In genomic region chr5:116764941-116765340, GRCh38 we compare ENCODE assay signal across 1 cellular context.
TF ChIP-seq lines count a peak whose summit lies in the region.

No MANE protein-coding gene starts in this region.

TF ChIP-seq in GM12878, 131 proteins besides CTCF, POLR2A, EP300 and RAD21 (continued from another document):
- TF ChIP-seq, protein P1, sequence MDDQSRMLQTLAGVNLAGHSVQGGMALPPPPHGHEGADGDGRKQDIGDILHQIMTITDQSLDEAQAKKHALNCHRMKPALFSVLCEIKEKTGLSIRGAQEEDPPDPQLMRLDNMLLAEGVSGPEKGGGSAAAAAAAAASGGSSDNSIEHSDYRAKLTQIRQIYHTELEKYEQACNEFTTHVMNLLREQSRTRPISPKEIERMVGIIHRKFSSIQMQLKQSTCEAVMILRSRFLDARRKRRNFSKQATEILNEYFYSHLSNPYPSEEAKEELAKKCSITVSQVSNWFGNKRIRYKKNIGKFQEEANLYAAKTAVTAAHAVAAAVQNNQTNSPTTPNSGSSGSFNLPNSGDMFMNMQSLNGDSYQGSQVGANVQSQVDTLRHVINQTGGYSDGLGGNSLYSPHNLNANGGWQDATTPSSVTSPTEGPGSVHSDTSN (IDR thresholded peaks at IDR 0.05; ENCODE audit: insufficient replicate concordance, low read depth, low read length), result peak; percentile 49
- TF ChIP-seq, protein P2, sequence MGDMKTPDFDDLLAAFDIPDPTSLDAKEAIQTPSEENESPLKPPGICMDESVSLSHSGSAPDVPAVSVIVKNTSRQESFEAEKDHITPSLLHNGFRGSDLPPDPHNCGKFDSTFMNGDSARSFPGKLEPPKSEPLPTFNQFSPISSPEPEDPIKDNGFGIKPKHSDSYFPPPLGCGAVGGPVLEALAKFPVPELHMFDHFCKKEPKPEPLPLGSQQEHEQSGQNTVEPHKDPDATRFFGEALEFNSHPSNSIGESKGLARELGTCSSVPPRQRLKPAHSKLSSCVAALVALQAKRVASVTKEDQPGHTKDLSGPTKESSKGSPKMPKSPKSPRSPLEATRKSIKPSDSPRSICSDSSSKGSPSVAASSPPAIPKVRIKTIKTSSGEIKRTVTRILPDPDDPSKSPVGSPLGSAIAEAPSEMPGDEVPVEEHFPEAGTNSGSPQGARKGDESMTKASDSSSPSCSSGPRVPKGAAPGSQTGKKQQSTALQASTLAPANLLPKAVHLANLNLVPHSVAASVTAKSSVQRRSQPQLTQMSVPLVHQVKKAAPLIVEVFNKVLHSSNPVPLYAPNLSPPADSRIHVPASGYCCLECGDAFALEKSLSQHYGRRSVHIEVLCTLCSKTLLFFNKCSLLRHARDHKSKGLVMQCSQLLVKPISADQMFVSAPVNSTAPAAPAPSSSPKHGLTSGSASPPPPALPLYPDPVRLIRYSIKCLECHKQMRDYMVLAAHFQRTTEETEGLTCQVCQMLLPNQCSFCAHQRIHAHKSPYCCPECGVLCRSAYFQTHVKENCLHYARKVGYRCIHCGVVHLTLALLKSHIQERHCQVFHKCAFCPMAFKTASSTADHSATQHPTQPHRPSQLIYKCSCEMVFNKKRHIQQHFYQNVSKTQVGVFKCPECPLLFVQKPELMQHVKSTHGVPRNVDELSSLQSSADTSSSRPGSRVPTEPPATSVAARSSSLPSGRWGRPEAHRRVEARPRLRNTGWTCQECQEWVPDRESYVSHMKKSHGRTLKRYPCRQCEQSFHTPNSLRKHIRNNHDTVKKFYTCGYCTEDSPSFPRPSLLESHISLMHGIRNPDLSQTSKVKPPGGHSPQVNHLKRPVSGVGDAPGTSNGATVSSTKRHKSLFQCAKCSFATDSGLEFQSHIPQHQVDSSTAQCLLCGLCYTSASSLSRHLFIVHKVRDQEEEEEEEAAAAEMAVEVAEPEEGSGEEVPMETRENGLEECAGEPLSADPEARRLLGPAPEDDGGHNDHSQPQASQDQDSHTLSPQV (IDR thresholded peaks at IDR 0.05), result no peak
- TF ChIP-seq TBL1XR1 (IDR thresholded peaks at IDR 0.05; ENCODE audit: low read depth, low read length) (no peak), MXI1 (IDR thresholded peaks at IDR 0.05; ENCODE audit: low read depth, low read length) (peak; percentile 60; the same call in 1 of the 2 replicates), BMI1 (IDR thresholded peaks at IDR 0.05; ENCODE audit: borderline replicate concordance) (peak; percentile 1; the same call in 1 of the 2 replicates), SMAD5 (IDR thresholded peaks at IDR 0.05; ENCODE audit: low read depth) (no peak), PKNOX1 (IDR thresholded peaks at IDR 0.05) (peak; percentile 80), BACH1 (IDR thresholded peaks at IDR 0.05; ENCODE audit: borderline replicate concordance) (peak; percentile 15; the same call in 1 of the 2 replicates), JUNB (IDR thresholded peaks at IDR 0.05) (no peak), SMAD1 (IDR thresholded peaks at IDR 0.05; ENCODE audit: low read depth, partially characterized antibody) (peak; percentile 21), POLR2AphosphoS5 (IDR thresholded peaks at IDR 0.05; ENCODE audit: low read length) (peak; percentile 59; the same call in 1 of the 2 replicates), PAX5 (IDR thresholded peaks at IDR 0.05; ENCODE audit: borderline replicate concordance, low read depth, low read length) (peak; percentile 51; the same call in 1 of the 2 replicates), ZBTB4 (CRISPR knock-in tag; IDR thresholded peaks at IDR 0.05) (no peak)
- TF ChIP-seq, protein P3, sequence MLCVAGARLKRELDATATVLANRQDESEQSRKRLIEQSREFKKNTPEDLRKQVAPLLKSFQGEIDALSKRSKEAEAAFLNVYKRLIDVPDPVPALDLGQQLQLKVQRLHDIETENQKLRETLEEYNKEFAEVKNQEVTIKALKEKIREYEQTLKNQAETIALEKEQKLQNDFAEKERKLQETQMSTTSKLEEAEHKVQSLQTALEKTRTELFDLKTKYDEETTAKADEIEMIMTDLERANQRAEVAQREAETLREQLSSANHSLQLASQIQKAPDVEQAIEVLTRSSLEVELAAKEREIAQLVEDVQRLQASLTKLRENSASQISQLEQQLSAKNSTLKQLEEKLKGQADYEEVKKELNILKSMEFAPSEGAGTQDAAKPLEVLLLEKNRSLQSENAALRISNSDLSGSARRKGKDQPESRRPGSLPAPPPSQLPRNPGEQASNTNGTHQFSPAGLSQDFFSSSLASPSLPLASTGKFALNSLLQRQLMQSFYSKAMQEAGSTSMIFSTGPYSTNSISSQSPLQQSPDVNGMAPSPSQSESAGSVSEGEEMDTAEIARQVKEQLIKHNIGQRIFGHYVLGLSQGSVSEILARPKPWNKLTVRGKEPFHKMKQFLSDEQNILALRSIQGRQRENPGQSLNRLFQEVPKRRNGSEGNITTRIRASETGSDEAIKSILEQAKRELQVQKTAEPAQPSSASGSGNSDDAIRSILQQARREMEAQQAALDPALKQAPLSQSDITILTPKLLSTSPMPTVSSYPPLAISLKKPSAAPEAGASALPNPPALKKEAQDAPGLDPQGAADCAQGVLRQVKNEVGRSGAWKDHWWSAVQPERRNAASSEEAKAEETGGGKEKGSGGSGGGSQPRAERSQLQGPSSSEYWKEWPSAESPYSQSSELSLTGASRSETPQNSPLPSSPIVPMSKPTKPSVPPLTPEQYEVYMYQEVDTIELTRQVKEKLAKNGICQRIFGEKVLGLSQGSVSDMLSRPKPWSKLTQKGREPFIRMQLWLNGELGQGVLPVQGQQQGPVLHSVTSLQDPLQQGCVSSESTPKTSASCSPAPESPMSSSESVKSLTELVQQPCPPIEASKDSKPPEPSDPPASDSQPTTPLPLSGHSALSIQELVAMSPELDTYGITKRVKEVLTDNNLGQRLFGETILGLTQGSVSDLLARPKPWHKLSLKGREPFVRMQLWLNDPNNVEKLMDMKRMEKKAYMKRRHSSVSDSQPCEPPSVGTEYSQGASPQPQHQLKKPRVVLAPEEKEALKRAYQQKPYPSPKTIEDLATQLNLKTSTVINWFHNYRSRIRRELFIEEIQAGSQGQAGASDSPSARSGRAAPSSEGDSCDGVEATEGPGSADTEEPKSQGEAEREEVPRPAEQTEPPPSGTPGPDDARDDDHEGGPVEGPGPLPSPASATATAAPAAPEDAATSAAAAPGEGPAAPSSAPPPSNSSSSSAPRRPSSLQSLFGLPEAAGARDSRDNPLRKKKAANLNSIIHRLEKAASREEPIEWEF (IDR thresholded peaks at IDR 0.05; ENCODE audit: insufficient replicate concordance, low read depth, low read length), result peak; percentile 23
- TF ChIP-seq, protein P4, sequence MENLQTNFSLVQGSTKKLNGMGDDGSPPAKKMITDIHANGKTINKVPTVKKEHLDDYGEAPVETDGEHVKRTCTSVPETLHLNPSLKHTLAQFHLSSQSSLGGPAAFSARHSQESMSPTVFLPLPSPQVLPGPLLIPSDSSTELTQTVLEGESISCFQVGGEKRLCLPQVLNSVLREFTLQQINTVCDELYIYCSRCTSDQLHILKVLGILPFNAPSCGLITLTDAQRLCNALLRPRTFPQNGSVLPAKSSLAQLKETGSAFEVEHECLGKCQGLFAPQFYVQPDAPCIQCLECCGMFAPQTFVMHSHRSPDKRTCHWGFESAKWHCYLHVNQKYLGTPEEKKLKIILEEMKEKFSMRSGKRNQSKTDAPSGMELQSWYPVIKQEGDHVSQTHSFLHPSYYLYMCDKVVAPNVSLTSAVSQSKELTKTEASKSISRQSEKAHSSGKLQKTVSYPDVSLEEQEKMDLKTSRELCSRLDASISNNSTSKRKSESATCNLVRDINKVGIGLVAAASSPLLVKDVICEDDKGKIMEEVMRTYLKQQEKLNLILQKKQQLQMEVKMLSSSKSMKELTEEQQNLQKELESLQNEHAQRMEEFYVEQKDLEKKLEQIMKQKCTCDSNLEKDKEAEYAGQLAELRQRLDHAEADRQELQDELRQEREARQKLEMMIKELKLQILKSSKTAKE (IDR thresholded peaks at IDR 0.05; ENCODE audit: low read depth, poor library complexity, severe bottlenecking), result peak; percentile 57
- TF ChIP-seq, protein P5, sequence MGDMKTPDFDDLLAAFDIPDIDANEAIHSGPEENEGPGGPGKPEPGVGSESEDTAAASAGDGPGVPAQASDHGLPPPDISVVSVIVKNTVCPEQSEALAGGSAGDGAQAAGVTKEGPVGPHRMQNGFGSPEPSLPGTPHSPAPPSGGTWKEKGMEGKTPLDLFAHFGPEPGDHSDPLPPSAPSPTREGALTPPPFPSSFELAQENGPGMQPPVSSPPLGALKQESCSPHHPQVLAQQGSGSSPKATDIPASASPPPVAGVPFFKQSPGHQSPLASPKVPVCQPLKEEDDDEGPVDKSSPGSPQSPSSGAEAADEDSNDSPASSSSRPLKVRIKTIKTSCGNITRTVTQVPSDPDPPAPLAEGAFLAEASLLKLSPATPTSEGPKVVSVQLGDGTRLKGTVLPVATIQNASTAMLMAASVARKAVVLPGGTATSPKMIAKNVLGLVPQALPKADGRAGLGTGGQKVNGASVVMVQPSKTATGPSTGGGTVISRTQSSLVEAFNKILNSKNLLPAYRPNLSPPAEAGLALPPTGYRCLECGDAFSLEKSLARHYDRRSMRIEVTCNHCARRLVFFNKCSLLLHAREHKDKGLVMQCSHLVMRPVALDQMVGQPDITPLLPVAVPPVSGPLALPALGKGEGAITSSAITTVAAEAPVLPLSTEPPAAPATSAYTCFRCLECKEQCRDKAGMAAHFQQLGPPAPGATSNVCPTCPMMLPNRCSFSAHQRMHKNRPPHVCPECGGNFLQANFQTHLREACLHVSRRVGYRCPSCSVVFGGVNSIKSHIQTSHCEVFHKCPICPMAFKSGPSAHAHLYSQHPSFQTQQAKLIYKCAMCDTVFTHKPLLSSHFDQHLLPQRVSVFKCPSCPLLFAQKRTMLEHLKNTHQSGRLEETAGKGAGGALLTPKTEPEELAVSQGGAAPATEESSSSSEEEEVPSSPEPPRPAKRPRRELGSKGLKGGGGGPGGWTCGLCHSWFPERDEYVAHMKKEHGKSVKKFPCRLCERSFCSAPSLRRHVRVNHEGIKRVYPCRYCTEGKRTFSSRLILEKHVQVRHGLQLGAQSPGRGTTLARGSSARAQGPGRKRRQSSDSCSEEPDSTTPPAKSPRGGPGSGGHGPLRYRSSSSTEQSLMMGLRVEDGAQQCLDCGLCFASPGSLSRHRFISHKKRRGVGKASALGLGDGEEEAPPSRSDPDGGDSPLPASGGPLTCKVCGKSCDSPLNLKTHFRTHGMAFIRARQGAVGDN (IDR thresholded peaks at IDR 0.05), result peak; percentile 19; the same call in 1 of the 2 replicates
